16 cellular contexts compared by ENCODE assay signal in the genomic region with DNA sequence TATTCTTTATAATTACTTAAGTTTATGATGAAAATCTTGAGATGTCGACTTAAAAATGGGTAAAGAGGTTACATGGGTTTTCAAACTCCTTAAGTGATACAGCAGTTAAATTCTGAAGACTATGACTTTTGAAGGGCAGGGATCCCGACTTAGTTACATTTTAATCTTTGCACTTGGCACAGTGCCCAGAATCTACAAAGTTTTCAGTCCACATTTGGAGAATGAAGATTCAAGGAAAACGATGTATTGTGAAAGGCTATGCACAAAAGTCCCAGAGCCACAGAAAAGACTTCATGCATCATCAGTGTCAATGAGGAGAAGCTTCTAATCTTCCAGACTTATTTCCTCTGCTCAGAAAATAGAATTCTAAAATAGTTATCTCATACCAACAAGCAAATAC. TPM values are rescaled to one million over a fixed set of nuclear protein-coding genes. Genes with fewer than 3 reads are reported as not detected.
"Had no signal": no experiment of that assay in that cellular context is flagged by ENCODE, and none has a peak within 500 bp of the region (broad histone marks: within the 10 kb centered on the region; RNA-seq: fewer than 3 reads in every experiment).

No MANE protein-coding gene starts in this region.

- DNase-seq: activated naive CD4-positive, alpha-beta T cell treated with anti-CD3 and anti-CD28 coated beads, Interleukin-2, amount 50 U/mL, for 16 hours; activated T-cell treated with anti-CD3 and anti-CD28 coated beads, Interleukin-2, amount 50 U/mL, for 1 hour; amniotic stem cell; esophagus squamous epithelium; gastrocnemius medialis; lower lobe of right lung; natural killer cell; occipital lobe; stimulated activated CD4-positive, alpha-beta T cell treated with anti-CD3 and anti-CD28 coated beads, Interleukin-2, amount 100 ng/mL, for 24 hours; stimulated activated naive CD4-positive, alpha-beta T cell; substantia nigra; trophoblast cell had no signal

- H3K4me3 Mint-ChIP-seq: natural killer cell had no signal

- H3K27ac Mint-ChIP-seq: natural killer cell, progenitor cell of endocrine pancreas had no signal

- H3K27ac ChIP-seq: esophagus squamous epithelium, gastrocnemius medialis, lower lobe of right lung had no signal

- H3K9me3 ChIP-seq: esophagus squamous epithelium, gastrocnemius medialis, lower lobe of right lung had no signal

- H3K36me3 Mint-ChIP-seq: natural killer cell had no signal

- ATAC-seq: activated CD4-positive, CD25-positive, alpha-beta regulatory T cell treated with anti-CD3 and anti-CD28 coated beads, Interleukin-2, amount 50 U/mL, for 24 hours; gastrocnemius medialis; lower lobe of right lung; natural killer cell; sciatic nerve had no signal

- H3K4me1 ChIP-seq: esophagus squamous epithelium, gastrocnemius medialis, lower lobe of right lung had no signal

- H3K4me3 ChIP-seq: esophagus squamous epithelium, gastrocnemius medialis, lower lobe of right lung had no signal

- H3K9me3 Mint-ChIP-seq: natural killer cell had no signal

- H3K27me3 ChIP-seq: esophagus squamous epithelium had no signal

- H3K36me3 ChIP-seq: esophagus squamous epithelium, gastrocnemius medialis, lower lobe of right lung had no signal

- H3K4me1 Mint-ChIP-seq: natural killer cell had no signal

RNA-seq across cellular contexts. Expression of a gene that starts 36.3 kb away (rescaled TPM):
- total RNA-seq: esophagus squamous epithelium; gastrocnemius medialis; T-helper 2 cell treated with Interferon-gamma antibody and Interleukin-4, amounts not matched to agents 100 ng/mL and 5 ng/mL, for 36 hours had no signal
